1 cellular context compared by ENCODE assay signal in the genomic region with DNA sequence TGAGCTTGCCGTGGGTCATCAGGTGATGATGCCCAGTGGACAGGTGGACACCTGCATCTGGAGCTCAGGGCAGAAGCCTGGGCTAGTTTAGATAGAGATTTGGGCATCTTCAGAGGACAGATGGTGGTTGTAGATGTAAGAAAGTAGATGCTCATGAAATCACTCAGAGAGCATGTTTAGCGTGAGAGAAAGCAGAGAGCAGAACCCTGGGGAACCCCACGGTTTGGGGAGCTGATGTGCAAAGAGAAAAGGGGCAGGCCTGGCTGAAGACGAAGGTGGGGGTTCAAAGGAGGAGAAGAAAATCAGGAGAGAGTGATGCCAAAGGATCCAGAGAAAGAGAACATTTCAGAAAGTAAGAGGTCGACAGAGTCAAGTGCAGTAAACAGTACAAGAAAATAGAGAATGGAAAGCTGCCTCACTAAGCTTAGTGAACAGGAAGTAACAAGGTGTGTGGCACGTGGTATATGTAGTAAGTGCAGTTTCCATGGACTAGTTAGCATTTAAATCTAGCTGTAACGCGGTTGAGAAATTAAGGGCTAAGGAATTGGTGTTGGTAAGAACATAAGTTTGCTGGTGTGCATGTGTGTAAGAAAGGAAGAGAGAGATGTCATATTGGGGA.
TF ChIP-seq lines count a peak whose summit lies in the region.

No MANE protein-coding gene starts in this region.

TF ChIP-seq in GM12878, 131 proteins besides CTCF, POLR2A, EP300 and RAD21 (continued from another document):
- TF ChIP-seq PBX3 (IDR thresholded peaks at IDR 0.05; ENCODE audit: insufficient replicate concordance, low read depth, low read length) (no peak), BCL11A (IDR thresholded peaks at IDR 0.05; ENCODE audit: low read depth, low read length) (peak; percentile 68), SIN3A (IDR thresholded peaks at IDR 0.05; ENCODE audit: low read depth, low read length) (no peak), ZNF207 (IDR thresholded peaks at IDR 0.05; ENCODE audit: borderline replicate concordance) (no peak), NFIC (IDR thresholded peaks at IDR 0.05; ENCODE audit: low read depth, low read length) (peak; percentile 56; the same call in 1 of the 2 replicates), PAX5 (IDR thresholded peaks at IDR 0.05; ENCODE audit: borderline replicate concordance, low read depth, low read length) (peak; percentile 79), IKZF2 (IDR thresholded peaks at IDR 0.05) (no peak), ZNF687 (IDR thresholded peaks at IDR 0.05) (peak; percentile 65), JUNB (IDR thresholded peaks at IDR 0.05) (peak; percentile 74), POU2F2 (IDR thresholded peaks at IDR 0.05; ENCODE audit: borderline replicate concordance, low read depth, low read length) (no peak), MEF2A (IDR thresholded peaks at IDR 0.05; ENCODE audit: insufficient read depth, low read depth, low read length) (0 out of 2 replicates have a peak, but pooled peaks have one; percentile 10), REST (IDR thresholded peaks at IDR 0.05; ENCODE audit: low read depth, low read length) (no peak), ZBED1 (IDR thresholded peaks at IDR 0.05; ENCODE audit: borderline replicate concordance) (no peak), KDM1A (IDR thresholded peaks at IDR 0.05; ENCODE audit: borderline replicate concordance) (no peak), ATF7 (IDR thresholded peaks at IDR 0.05; ENCODE audit: low read depth) (no peak), FOXM1 (IDR thresholded peaks at IDR 0.05; ENCODE audit: low read depth, low read length) (peak; percentile 80), ZSCAN29 (IDR thresholded peaks at IDR 0.05) (no peak), NBN (IDR thresholded peaks at IDR 0.05) (no peak), HDGF (IDR thresholded peaks at IDR 0.05) (0 out of 2 replicates have a peak, but pooled peaks have one; percentile 20), SMAD5 (IDR thresholded peaks at IDR 0.05; ENCODE audit: low read depth) (no peak), HDAC2 (IDR thresholded peaks at IDR 0.05) (no peak), GABPA (IDR thresholded peaks at IDR 0.05; ENCODE audit: low read depth) (0 out of 2 replicates have a peak, but pooled peaks have one; percentile 11), TAF1 (IDR thresholded peaks at IDR 0.05; ENCODE audit: borderline replicate concordance, low read depth, low read length) (no peak), IRF4 (IDR thresholded peaks at IDR 0.05; ENCODE audit: low read depth, low read length) (0 out of 2 replicates have a peak, but pooled peaks have one; percentile 58), SPI1 (IDR thresholded peaks at IDR 0.05; ENCODE audit: borderline replicate concordance, insufficient read depth, low read depth, low read length) (no peak), RCOR1 (conservative IDR thresholded peaks at IDR 0.05; ENCODE audit: low read depth, low read length) (no peak), RUNX3 (IDR thresholded peaks at IDR 0.05; ENCODE audit: low read length) (peak; percentile 59), BHLHE40 (IDR thresholded peaks at IDR 0.05; ENCODE audit: borderline replicate concordance in 1 of 2, low read depth in 2 of 2, low read length in 1 of 2) (peak; percentile 35 to 55; a peak in 3 of 4 replicates), YY1 (IDR thresholded peaks at IDR 0.05; ENCODE audit: low read depth, low read length) (no peak), ZNF217 (IDR thresholded peaks at IDR 0.05) (no peak), TCF3 (IDR thresholded peaks at IDR 0.05; ENCODE audit: borderline replicate concordance, insufficient read depth, low read depth, low read length) (no peak)
- TF ChIP-seq, protein P1, sequence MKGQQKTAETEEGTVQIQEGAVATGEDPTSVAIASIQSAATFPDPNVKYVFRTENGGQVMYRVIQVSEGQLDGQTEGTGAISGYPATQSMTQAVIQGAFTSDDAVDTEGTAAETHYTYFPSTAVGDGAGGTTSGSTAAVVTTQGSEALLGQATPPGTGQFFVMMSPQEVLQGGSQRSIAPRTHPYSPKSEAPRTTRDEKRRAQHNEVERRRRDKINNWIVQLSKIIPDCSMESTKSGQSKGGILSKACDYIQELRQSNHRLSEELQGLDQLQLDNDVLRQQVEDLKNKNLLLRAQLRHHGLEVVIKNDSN (IDR thresholded peaks at IDR 0.05; ENCODE audit: borderline replicate concordance, extremely low read length, insufficient read depth, low read depth, low read length), result peak; percentile 52
